1 cellular context compared by ENCODE assay signal in genomic region chr19:1252818-1253513, GRCh38.
TF ChIP-seq lines count a peak whose summit lies in the region.

No MANE protein-coding gene starts in this region.

TF ChIP-seq in K562, 482 proteins besides CTCF, POLR2A, EP300 and RAD21 (continues in another document):
- 0 out of 2 replicates have a peak, but pooled peaks have one; percentile 83 for TF ChIP-seq DPF2 (IDR thresholded peaks at IDR 0.05)
- peak; percentile 70; the same call in 1 of the 2 replicates for TF ChIP-seq ZBTB7A (IDR thresholded peaks at IDR 0.05; ENCODE audit: borderline replicate concordance, control insufficient read depth, low read depth, low read length)
- TF ChIP-seq SMARCB1 (IDR thresholded peaks at IDR 0.05; ENCODE audit: insufficient read length, low read depth), result no peak
- TF ChIP-seq ZBTB1 (CRISPR knock-in tag; IDR thresholded peaks at IDR 0.05; ENCODE audit: borderline replicate concordance, low read depth), result no peak; the same call in 1 of the 2 replicates
- peak; percentile 80 for TF ChIP-seq NFIC (IDR thresholded peaks at IDR 0.05)
- TF ChIP-seq HDAC2 (IDR thresholded peaks at IDR 0.05), result 0 out of 2 replicates have a peak, but pooled peaks have one; percentile 34
- peak; percentile 31 to 50; a peak in 3 of 4 replicates for TF ChIP-seq NRF1 (conservative IDR thresholded peaks at IDR 0.05 in 1 of 2, IDR thresholded peaks at IDR 0.05 in 1 of 2)
- 0 out of 2 replicates have a peak, but pooled peaks have one; percentile 49 for TF ChIP-seq SMARCC2 (IDR thresholded peaks at IDR 0.05; ENCODE audit: low read depth)
- peak; percentile 83 for TF ChIP-seq JUN (IDR thresholded peaks at IDR 0.05; ENCODE audit: borderline replicate concordance, low read depth, low read length)
- no peak for TF ChIP-seq JUN (CRISPR knock-in tag; IDR thresholded peaks at IDR 0.05; ENCODE audit: borderline replicate concordance)
- peak in 1 of 2 experiments; percentile 23; a peak in 1 of 4 replicates for TF ChIP-seq UBTF (IDR thresholded peaks at IDR 0.05; ENCODE audit: borderline replicate concordance in 1 of 2, low read depth in 2 of 2, low read length in 2 of 2)
- peak; percentile 94 for TF ChIP-seq ATF3 (IDR thresholded peaks at IDR 0.05)
- TF ChIP-seq ATF3 (CRISPR knock-in tag; conservative IDR thresholded peaks at IDR 0.05), result no peak
- peak; percentile 46; the same call in 1 of the 2 replicates for TF ChIP-seq AFF4 (CRISPR knock-in tag; IDR thresholded peaks at IDR 0.05)
- TF ChIP-seq ZNF212 (CRISPR knock-in tag; IDR thresholded peaks at IDR 0.05), result no peak
- no peak for TF ChIP-seq ZNF121 (CRISPR knock-in tag; conservative IDR thresholded peaks at IDR 0.05)
- TF ChIP-seq SMAD1 (IDR thresholded peaks at IDR 0.05; ENCODE audit: low read depth, low read length, partially characterized antibody), result peak; percentile 16
- TF ChIP-seq SIN3A (IDR thresholded peaks at IDR 0.05; ENCODE audit: borderline replicate concordance in 2 of 2, control insufficient read depth in 1 of 2, low read depth in 2 of 2, low read length in 2 of 2), result 0 out of 4 replicates have a peak, but pooled peaks of 1 of the 2 experiments have one; percentile 42
- peak; percentile 48; the same call in 1 of the 2 replicates for TF ChIP-seq SPI1 (IDR thresholded peaks at IDR 0.05; ENCODE audit: borderline replicate concordance, low read depth, low read length)
- no peak for TF ChIP-seq ZNF277 (CRISPR knock-in tag; IDR thresholded peaks at IDR 0.05; ENCODE audit: borderline replicate concordance)
- no peak for TF ChIP-seq MGA (IDR thresholded peaks at IDR 0.05)
- TF ChIP-seq ZNF639 (CRISPR knock-in tag; conservative IDR thresholded peaks at IDR 0.05 in 1 of 2, IDR thresholded peaks at IDR 0.05 in 1 of 2), result peak in 1 of 2 experiments; percentile 73; a peak in 2 of 4 replicates
- TF ChIP-seq ZNF740 (CRISPR knock-in tag; IDR thresholded peaks at IDR 0.05), result peak; percentile 96
- peak in 1 of 2 experiments; percentile 84; a peak in 2 of 4 replicates for TF ChIP-seq ZNF740 (tag; IDR thresholded peaks at IDR 0.05)
- peak; percentile 85 for TF ChIP-seq SMARCE1 (IDR thresholded peaks at IDR 0.05)
- peak; percentile 11; the same call in 1 of the 2 replicates for TF ChIP-seq CREM (IDR thresholded peaks at IDR 0.05; ENCODE audit: low read depth)
- TF ChIP-seq DMBX1 (CRISPR knock-in tag; IDR thresholded peaks at IDR 0.05; ENCODE audit: borderline replicate concordance), result peak; percentile 67; the same call in 1 of the 2 replicates
- TF ChIP-seq MNT (conservative IDR thresholded peaks at IDR 0.05), result peak; percentile 55 to 64; a peak in 2 of 4 replicates
